In the genomic region with DNA sequence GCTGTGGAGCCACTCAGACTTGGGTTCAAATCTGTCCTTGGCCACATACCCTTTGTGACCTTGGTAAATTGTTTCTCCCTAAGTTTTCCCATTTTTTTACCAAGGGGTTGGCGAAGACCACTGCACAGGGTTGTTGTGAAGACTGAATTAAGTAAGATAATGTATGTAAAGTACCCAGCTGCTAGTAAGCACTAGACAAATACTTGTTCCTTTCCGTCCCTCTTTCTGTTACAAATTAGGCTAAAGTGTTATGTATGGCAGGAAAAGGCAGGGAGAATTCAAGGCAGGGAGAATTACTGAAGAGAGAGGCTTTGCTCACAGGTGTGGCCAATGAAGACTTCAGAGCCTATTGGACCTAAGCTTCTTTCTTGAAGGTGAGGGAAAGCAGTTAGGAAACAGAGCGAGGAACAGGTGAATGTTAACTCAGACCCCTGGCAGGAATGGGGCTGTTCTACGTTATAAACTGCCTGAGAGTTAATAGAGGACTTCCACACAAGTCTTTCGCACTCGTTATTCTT, we compare ENCODE assay signal across 29 cellular contexts. TPM values are rescaled to one million over a fixed set of nuclear protein-coding genes. Genes with fewer than 3 reads are reported as not detected.
"Had no signal": no experiment of that assay in that cellular context is flagged by ENCODE, and none has a peak within 500 bp of the region (broad histone marks: within the 10 kb centered on the region; RNA-seq: fewer than 3 reads in every experiment).

No MANE protein-coding gene starts in this region.

- ATAC-seq: activated CD4-positive, CD25-positive, alpha-beta regulatory T cell treated with anti-CD3 and anti-CD28 coated beads, Interleukin-2, amount 50 U/mL, for 24 hours; activated CD8-positive, alpha-beta T cell treated with anti-CD3 and anti-CD28 coated beads, Interleukin-2, amount 10 ng/mL, durations not matched to agents 7 days and 5 days; activated naive CD4-positive, alpha-beta T cell treated with anti-CD3 and anti-CD28 coated beads, Interleukin-2, amount 50 U/mL, for 72 hours; left ventricle myocardium superior; pancreas; right cardiac atrium; SK-N-SH treated with all-trans-retinoic acid at 6 μM for 48 hours; stimulated activated naive CD8-positive, alpha-beta T cell treated with anti-CD3 and anti-CD28 coated beads, Interleukin-15, Interleukin-2, amounts not matched to agents 100 U/mL and 50 U/mL, for 24 hours had no signal

- H3K4me3 Mint-ChIP-seq: activated CD4-positive, alpha-beta T cell treated with anti-CD3 and anti-CD28 coated beads, Interleukin-2, amount 10 ng/mL, durations not matched to agents 7 days and 5 days; activated CD8-positive, alpha-beta T cell treated with anti-CD3 and anti-CD28 coated beads, Interleukin-2, amount 10 ng/mL, durations not matched to agents 7 days and 5 days; central memory CD8-positive, alpha-beta T cell; nephron had no signal

- H3K27ac Mint-ChIP-seq: activated CD4-positive, alpha-beta T cell treated with anti-CD3 and anti-CD28 coated beads, Interleukin-2, amount 10 ng/mL, durations not matched to agents 7 days and 5 days; activated CD8-positive, alpha-beta T cell treated with anti-CD3 and anti-CD28 coated beads, Interleukin-2, amount 10 ng/mL, durations not matched to agents 7 days and 5 days; activated naive CD4-positive, alpha-beta T cell treated with anti-CD3 and anti-CD28 coated beads, Interleukin-2, amount 50 U/mL, for 72 hours; nephron had no signal

- H3K27me3 ChIP-seq: ascending aorta, breast epithelium, pancreas, thyroid gland had no signal

- H3K36me3 Mint-ChIP-seq: activated naive CD4-positive, alpha-beta T cell treated with anti-CD3 and anti-CD28 coated beads, Interleukin-2, amount 50 U/mL, for 72 hours had no signal

- DNase-seq: activated CD4-positive, alpha-beta T cell treated with anti-CD3 and anti-CD28 coated beads, Interleukin-2, amount 10 ng/mL, durations not matched to agents 7 days and 5 days; activated CD8-positive, alpha-beta T cell treated with anti-CD3 and anti-CD28 coated beads, Interleukin-2, amount 10 ng/mL, durations not matched to agents 7 days and 5 days; activated T-cell treated with anti-CD3 and anti-CD28 coated beads, Interleukin-2, amount 50 U/mL, for 1 hour; foreskin fibroblast; hippocampal formation; left ventricle myocardium superior; mammary epithelial cell; pancreas; right cardiac atrium; stimulated activated CD4-positive, alpha-beta T cell treated with anti-CD3 and anti-CD28 coated beads, Interleukin-12 subunit alpha, Interleukin-12 subunit beta, amount 100 ng/mL, for 4 hours; stimulated activated CD4-positive, alpha-beta T cell treated with anti-CD3 and anti-CD28 coated beads, Interleukin-4, amount 100 ng/mL, for 4 hours; stimulated activated naive CD8-positive, alpha-beta T cell treated with anti-CD3 and anti-CD28 coated beads, Interleukin-15, Interleukin-2, amounts not matched to agents 100 U/mL and 50 U/mL, for 24 hours; substantia nigra; thyroid gland had no signal

- FAIRE-seq: colon, pancreas had no signal

- H3K27ac ChIP-seq: ascending aorta, breast epithelium, epithelial cell of prostate, pancreas, thyroid gland had no signal

- H3K4me1 Mint-ChIP-seq: activated CD4-positive, alpha-beta T cell treated with anti-CD3 and anti-CD28 coated beads, Interleukin-2, amount 10 ng/mL, durations not matched to agents 7 days and 5 days; central memory CD8-positive, alpha-beta T cell; nephron had no signal

- H3K9me3 Mint-ChIP-seq: activated CD4-positive, alpha-beta T cell treated with anti-CD3 and anti-CD28 coated beads, Interleukin-2, amount 10 ng/mL, durations not matched to agents 7 days and 5 days; activated naive CD4-positive, alpha-beta T cell treated with anti-CD3 and anti-CD28 coated beads, Interleukin-2, amount 50 U/mL, for 72 hours; central memory CD8-positive, alpha-beta T cell; nephron had no signal

- H3K9me3 ChIP-seq: ascending aorta, breast epithelium, pancreas, thyroid gland had no signal

- H3K4me3 ChIP-seq: ascending aorta, breast epithelium, pancreas, thyroid gland had no signal

- H3K36me3 ChIP-seq: breast epithelium, pancreas, thyroid gland had no signal

- H3K4me1 ChIP-seq: ascending aorta, breast epithelium, pancreas, thyroid gland had no signal

RNA-seq across cellular contexts. Expression of gene ABHD12B, which starts 25.9 kb away (rescaled TPM):
- total RNA-seq: activated CD4-positive, alpha-beta T cell treated with anti-CD3 and anti-CD28 coated beads, Interleukin-2, amount 10 ng/mL, durations not matched to agents 7 days and 5 days; activated CD8-positive, alpha-beta T cell treated with anti-CD3 and anti-CD28 coated beads, Interleukin-2, amount 10 ng/mL, durations not matched to agents 7 days and 5 days; activated naive CD4-positive, alpha-beta T cell treated with anti-CD3 and anti-CD28 coated beads, Interleukin-2, amount 50 U/mL, for 72 hours; ascending aorta; breast epithelium; glomerular endothelial cell; left ventricle myocardium superior; mammary epithelial cell; myocyte; pulmonary artery endothelial cell; right cardiac atrium; T-helper 2 cell treated with Interferon-gamma antibody and Interleukin-4, amounts not matched to agents 100 ng/mL and 5 ng/mL, for 36 hours; ureter had no signal
- polyA plus RNA-seq: fibroblast of lung, mammary epithelial cell, pancreas, right cardiac atrium had no signal

RNA-seq across cellular contexts. Expression of gene PYGL, which starts 46.6 kb away (rescaled TPM):
- total RNA-seq: activated CD4-positive, alpha-beta T cell treated with anti-CD3 and anti-CD28 coated beads, Interleukin-2, amount 10 ng/mL, durations not matched to agents 7 days and 5 days; activated CD8-positive, alpha-beta T cell treated with anti-CD3 and anti-CD28 coated beads, Interleukin-2, amount 10 ng/mL, durations not matched to agents 7 days and 5 days had no signal
